1 cellular context compared by ENCODE assay signal in the genomic region with DNA sequence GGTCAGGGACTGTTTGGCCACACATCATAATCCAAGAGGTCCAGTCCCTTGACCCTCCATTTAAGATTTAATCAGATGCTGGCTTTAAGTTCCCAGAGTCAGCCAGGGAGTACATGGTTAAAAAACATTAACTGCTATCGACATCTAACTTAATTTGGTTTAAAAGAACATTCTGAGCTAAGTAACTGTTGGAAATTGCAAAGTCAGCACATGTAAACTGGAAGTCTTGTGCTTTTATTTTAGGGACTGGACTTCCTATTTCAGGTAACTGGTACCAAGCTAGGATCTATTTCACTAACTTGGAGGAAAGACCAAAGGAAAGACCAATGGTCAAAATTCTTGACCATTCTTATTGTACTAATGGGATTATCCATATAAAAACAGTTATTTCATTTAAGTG.
TF ChIP-seq lines count a peak whose summit lies in the region.

No MANE protein-coding gene starts in this region.

TF ChIP-seq in IMR-90, 13 proteins besides CTCF, POLR2A, EP300 and RAD21:
- TF ChIP-seq CHD1 (IDR thresholded peaks at IDR 0.05; ENCODE audit: low read depth, low read length): no peak
- TF ChIP-seq CEBPB (IDR thresholded peaks at IDR 0.05; ENCODE audit: low read depth, low read length): no peak
- TF ChIP-seq MAFK (IDR thresholded peaks at IDR 0.05; ENCODE audit: low read depth, low read length): peak; percentile 95
- TF ChIP-seq FOS (IDR thresholded peaks at IDR 0.05; ENCODE audit: low read depth, low read length): no peak
- TF ChIP-seq RCOR1 (IDR thresholded peaks at IDR 0.05; ENCODE audit: insufficient replicate concordance, low read length): no peak
- no peak for TF ChIP-seq MXI1 (IDR thresholded peaks at IDR 0.05; ENCODE audit: borderline replicate concordance, low read depth, low read length)
- TF ChIP-seq BHLHE40 (IDR thresholded peaks at IDR 0.05; ENCODE audit: low read depth, low read length): no peak
- TF ChIP-seq SMC3 (IDR thresholded peaks at IDR 0.05; ENCODE audit: low read depth, low read length): no peak
